In genomic region chr1:9827558-9828185, GRCh38 we compare ENCODE assay signal across 9 cellular contexts. TPM values are rescaled to one million over a fixed set of nuclear protein-coding genes. Genes with fewer than 3 reads are reported as not detected.
DNase-seq lines count a peak whose midpoint lies in the region; ATAC-seq and TF ChIP-seq lines count a peak whose summit lies in the region.
"Had no signal": no experiment of that assay in that cellular context is flagged by ENCODE, and none has a peak within 500 bp of the region (broad histone marks: within the 10 kb centered on the region; RNA-seq: fewer than 3 reads in every experiment).

No MANE protein-coding gene starts in this region.

- H3K79me2 ChIP-seq in GM23338 (replicated peaks; ENCODE audit: insufficient read depth) = peaks cover 5% of the 10 kb centered on the region
- H3K79me2 ChIP-seq in mesendoderm (ENCODE audit: control insufficient read depth, insufficient read depth, low read length) = peaks cover 6% of the 10 kb centered on the region
- H3K79me2 ChIP-seq in hepatocyte = peaks cover 5% of the 10 kb centered on the region

- H2BK15ac ChIP-seq in mesendoderm (replicated peaks; ENCODE audit: low read depth) = no peak overlapping the region

- CTCF ChIA-PET in activated CD4-positive, alpha-beta memory T cell treated with anti-CD3 and anti-CD28 coated beads for 36 hours (lab: Charles Lee) = interaction anchor here (0.6 to 2.5 kb wide), 3 partner anchors 43 to 122 kb away, joined by 3 to 9 read pairs (median 4); no protein-coding TSS in a partner anchor

- H3K36me3 ChIP-seq in GM23338 (ENCODE audit: insufficient read depth) (no peaks in the 10 kb centered on the region), mesendoderm (ENCODE audit: control insufficient read depth, insufficient read depth, low read length) (no peaks in the 10 kb centered on the region), hepatocyte (replicated peaks; ENCODE audit: insufficient read depth, low read depth) (no peaks in the 10 kb centered on the region)

- peaks cover 24% of the 10 kb centered on the region for H3K4me1 Mint-ChIP-seq in GM23338
- peaks cover 24% of the 10 kb centered on the region for H3K4me1 Mint-ChIP-seq in activated CD4-positive, alpha-beta memory T cell treated with anti-CD3 and anti-CD28 coated beads for 36 hours (ENCODE audit: low read depth)
- H3K4me1 Mint-ChIP-seq in activated T-cell treated with anti-CD3 and anti-CD28 coated beads, Interleukin-2, amount 50 U/mL, for 72 hours (ENCODE audit: low read depth) = peaks cover 22% of the 10 kb centered on the region

- no peak overlapping the region for H3K9ac ChIP-seq in mesendoderm (ENCODE audit: low read length)

- H3K79me1 ChIP-seq in mesendoderm (ENCODE audit: low read length) = peaks cover 2% of the 10 kb centered on the region

- H4K8ac ChIP-seq in mesendoderm (ENCODE audit: low read depth, low read length) = no peak overlapping the region

- H3K9me3 Mint-ChIP-seq in GM23338 = no peaks in the 10 kb centered on the region
- H3K9me3 Mint-ChIP-seq in activated CD4-positive, alpha-beta memory T cell treated with anti-CD3 and anti-CD28 coated beads for 36 hours = no peaks in the 10 kb centered on the region
- no peaks in the 10 kb centered on the region for H3K9me3 Mint-ChIP-seq in activated T-cell treated with anti-CD3 and anti-CD28 coated beads, Interleukin-2, amount 50 U/mL, for 72 hours
- H3K9me3 Mint-ChIP-seq: effector memory CD8-positive, alpha-beta T cell had no signal

- no peak overlapping the region for H2AK5ac ChIP-seq in mesendoderm (ENCODE audit: low read length)

- peaks cover 24% of the 10 kb centered on the region; the same call in 1 of the 2 replicates for H3F3A ChIP-seq in GM23338 (replicated peaks; ENCODE audit: low read depth)

- no peak overlapping the region for H3K23ac ChIP-seq in mesendoderm (ENCODE audit: low read length)

- H3K18ac ChIP-seq in mesendoderm (ENCODE audit: low read length) = no peak overlapping the region

- H3K9me3 ChIP-seq in hepatocyte (ENCODE audit: low read depth) = no peaks in the 10 kb centered on the region

- peak; percentile 7; the same call in 2 of the 3 replicates for ATAC-seq in GM23338
- no peak for ATAC-seq in activated T-cell treated with anti-CD3 and anti-CD28 coated beads, Interleukin-2, amount 50 U/mL, for 72 hours (replicated peaks in 1 of 2)
- ATAC-seq: effector memory CD8-positive, alpha-beta T cell had no signal

- no peaks in the 10 kb centered on the region for H3K9me2 ChIP-seq in GM23338 (ENCODE audit: insufficient read depth)
- no peaks in the 10 kb centered on the region for H3K9me2 ChIP-seq in hepatocyte (replicated peaks; ENCODE audit: insufficient read depth)

- peak overlapping the region; percentile 91 for H2AFZ ChIP-seq in GM23338
- no peak overlapping the region for H2AFZ ChIP-seq in hepatocyte

- no peak overlapping the region for H2BK5ac ChIP-seq in mesendoderm (ENCODE audit: low read length)

- intact Hi-C loops in activated CD4-positive, alpha-beta memory T cell treated with anti-CD3 and anti-CD28 coated beads for 36 hours (cut with micrococcal nuclease) = loop anchor here (1.0 to 10.0 kb wide), 2 partner anchors 40 to 867 kb away; no protein-coding TSS in a partner anchor

- peaks cover 2% of the 10 kb centered on the region; the same call in 2 of the 3 replicates for H3K36me3 Mint-ChIP-seq in GM23338 (ENCODE audit: low read depth)
- peaks cover 2% of the 10 kb centered on the region for H3K36me3 Mint-ChIP-seq in activated CD4-positive, alpha-beta memory T cell treated with anti-CD3 and anti-CD28 coated beads for 36 hours
- peaks cover 1 to 3% of the 10 kb centered on the region in 2 donors for H3K36me3 Mint-ChIP-seq in activated T-cell treated with anti-CD3 and anti-CD28 coated beads, Interleukin-2, amount 50 U/mL, for 72 hours (ENCODE audit: insufficient read depth in 2 of 2)

- H3K27ac ChIP-seq in GM23338 (ENCODE audit: low read depth) = peak overlapping the region; percentile 66; the same call in 1 of the 2 replicates
- no peak overlapping the region for H3K27ac ChIP-seq in mesendoderm (ENCODE audit: low read depth, low read length)
- no peak overlapping the region for H3K27ac ChIP-seq in hepatocyte

- WGBS in mesendoderm (ENCODE audit: extremely low coverage, insufficient coverage, low lambda C conversion rate) = no CpG with 5 or more reads among the region's 24 CpGs
- WGBS in hepatocyte (ENCODE audit: low lambda C conversion rate, missing lambda C conversion rate) = 76% methylated on average over 24 of the region's 24 CpGs

- no peak overlapping the region for H3K27ac Mint-ChIP-seq in GM23338
- no peak overlapping the region for H3K27ac Mint-ChIP-seq in activated CD4-positive, alpha-beta memory T cell treated with anti-CD3 and anti-CD28 coated beads for 36 hours
- no peak overlapping the region for H3K27ac Mint-ChIP-seq in activated T-cell treated with anti-CD3 and anti-CD28 coated beads, Interleukin-2, amount 50 U/mL, for 72 hours
- H3K27ac Mint-ChIP-seq: effector memory CD8-positive, alpha-beta T cell had no signal

- DNase-seq in COLO668 (lab: John Stamatoyannopoulos, UW; ENCODE audit: unreplicated experiment) (peak; percentile 58), GM23338 (ENCODE audit: low spot score) (peak; percentile 83), mesendoderm (peak; percentile 34), hepatocyte (ENCODE audit: low spot score) (no peak), NCI-H2107 (lab: John Stamatoyannopoulos, UW) (no peak), SKM-1 treated with dmso at 0.1 percent for 144 hours (lab: John Stamatoyannopoulos, UW; ENCODE audit: unreplicated experiment) (no peak)
- DNase-seq in activated CD4-positive, alpha-beta memory T cell treated with anti-CD3 and anti-CD28 coated beads for 36 hours = peak; percentile 18
- DNase-seq in activated T-cell treated with anti-CD3 and anti-CD28 coated beads, Interleukin-2, amount 50 U/mL, for 72 hours = no peak
- DNase-seq: effector memory CD8-positive, alpha-beta T cell had no signal

- H4K20me1 ChIP-seq in GM23338 (replicated peaks; ENCODE audit: insufficient read depth) (peaks cover 4% of the 10 kb centered on the region; the same call in 1 of the 2 replicates), hepatocyte (ENCODE audit: insufficient read depth, poor library complexity, severe bottlenecking) (no peaks in the 10 kb centered on the region)

- POLR2A ChIA-PET in activated CD4-positive, alpha-beta memory T cell treated with anti-CD3 and anti-CD28 coated beads for 36 hours (lab: Charles Lee) = no interaction called here

- H3K27me3 ChIP-seq in GM23338 (ENCODE audit: insufficient read depth) (peaks cover 31% of the 10 kb centered on the region), mesendoderm (ENCODE audit: insufficient read depth, low read length, poor library complexity) (no peaks in the 10 kb centered on the region), hepatocyte (no peaks in the 10 kb centered on the region)

- H3K4me1 ChIP-seq in GM23338 (ENCODE audit: insufficient read depth) (peaks cover 16% of the 10 kb centered on the region), mesendoderm (ENCODE audit: control insufficient read depth, low read depth, low read length) (peaks cover 6% of the 10 kb centered on the region), hepatocyte (ENCODE audit: insufficient read depth) (no peaks in the 10 kb centered on the region)

- H2BK120ac ChIP-seq in mesendoderm (ENCODE audit: low read depth, low read length) = no peak overlapping the region

- no peak overlapping the region for H3K4ac ChIP-seq in mesendoderm (ENCODE audit: low read depth, low read length)

- H3K27me3 Mint-ChIP-seq in GM23338 (ENCODE audit: insufficient read depth, low read depth, poor library complexity) = peaks cover 22% of the 10 kb centered on the region
- H3K27me3 Mint-ChIP-seq in activated CD4-positive, alpha-beta memory T cell treated with anti-CD3 and anti-CD28 coated beads for 36 hours = no peaks in the 10 kb centered on the region
- peaks cover 22% of the 10 kb centered on the region for H3K27me3 Mint-ChIP-seq in activated T-cell treated with anti-CD3 and anti-CD28 coated beads, Interleukin-2, amount 50 U/mL, for 72 hours (ENCODE audit: low read depth)
- H3K27me3 Mint-ChIP-seq: effector memory CD8-positive, alpha-beta T cell had no signal

- H3K4me3 ChIP-seq in GM23338 (no peak overlapping the region), mesendoderm (ENCODE audit: low read length) (no peak overlapping the region), hepatocyte (no peak overlapping the region)

- TF ChIP-seq CTCF in GM23338 (conservative IDR thresholded peaks at IDR 0.05; ENCODE audit: low read depth in 2 of 2) = peak; percentile 43 to 70
- no peak for TF ChIP-seq CTCF in hepatocyte (IDR thresholded peaks at IDR 0.05; ENCODE audit: poor library complexity)

- H3K56ac ChIP-seq in mesendoderm (ENCODE audit: low read length) = no peak overlapping the region

- H3K4me2 ChIP-seq in GM23338 (no peak overlapping the region), mesendoderm (ENCODE audit: low read length) (no peak overlapping the region), hepatocyte (no peak overlapping the region)

- H4K5ac ChIP-seq in mesendoderm (ENCODE audit: low read length) = no peak overlapping the region

- no peak overlapping the region for H3K4me3 Mint-ChIP-seq in GM23338
- H3K4me3 Mint-ChIP-seq in activated CD4-positive, alpha-beta memory T cell treated with anti-CD3 and anti-CD28 coated beads for 36 hours = no peak overlapping the region
- no peak overlapping the region for H3K4me3 Mint-ChIP-seq in activated T-cell treated with anti-CD3 and anti-CD28 coated beads, Interleukin-2, amount 50 U/mL, for 72 hours
- H3K4me3 Mint-ChIP-seq: effector memory CD8-positive, alpha-beta T cell had no signal

TF ChIP-seq in GM23338, 12 proteins besides CTCF, POLR2A, EP300 and RAD21 (continues in another document):
- TF ChIP-seq ZNF114 (CRISPR knock-in tag; IDR thresholded peaks at IDR 0.05) (no peak), CREB1 (CRISPR knock-in tag; IDR thresholded peaks at IDR 0.05; ENCODE audit: low read depth) (no peak), POLR2AphosphoS5 (IDR thresholded peaks at IDR 0.05; ENCODE audit: low read depth) (no peak), EZH2 (IDR thresholded peaks at IDR 0.05; ENCODE audit: low read depth, unreplicated experiment) (no peak)

RNA-seq across cellular contexts. Expression of gene CLSTN1, which starts 3.9 kb away (rescaled TPM):
- total RNA-seq in GM23338 (2014; rRNA removed; shearing (Covaris generic)) = 56.4 and 66.2 TPM in 2 replicates
- polyA plus RNA-seq in GM23338 (2016; fragmentation: Nextera tagmentation; extraction: Ambion mirVana) (38.5 and 41.7 TPM in 2 replicates), hepatocyte (64.9 and 74.2 TPM in 2 replicates)
- 10 to 100 TPM; 33.6 to 34.1 TPM for total RNA-seq in activated CD4-positive, alpha-beta memory T cell treated with anti-CD3 and anti-CD28 coated beads for 36 hours
- 43.7 TPM for polyA plus RNA-seq in mesendoderm (2013, experiment 1 of 2)
- polyA plus RNA-seq in mesendoderm (2013, experiment 2 of 2) = 43.4 TPM
- total RNA-seq in hepatocyte = 40.5 and 47.7 TPM in 2 replicates
- 10 to 100 TPM; 31.7 to 34.1 TPM for total RNA-seq in activated T-cell treated with anti-CD3 and anti-CD28 coated beads, Interleukin-2, amount 50 U/mL, for 72 hours

Comparison
In these comparisons a context has a peak if more than half of its experiments do, and no peak if none do; other contexts are left out.
1. DNase-seq: peak in COLO668 (single experiment), GM23338 (single experiment), activated CD4-positive, alpha-beta memory T cell treated with anti-CD3 and anti-CD28 coated beads for 36 hours (single experiment) and mesendoderm (single experiment); none in hepatocyte (single experiment), NCI-H2107 (single experiment), activated T-cell treated with anti-CD3 and anti-CD28 coated beads, Interleukin-2, amount 50 U/mL, for 72 hours (0 of 2) and SKM-1 treated with dmso at 0.1 percent for 144 hours (single experiment).